In genomic region chr22:39477542-39477941, GRCh38 we compare ENCODE assay signal across 28 cellular contexts. TPM values are rescaled to one million over a fixed set of nuclear protein-coding genes. Genes with fewer than 3 reads are reported as not detected.
"Had no signal": no experiment of that assay in that cellular context is flagged by ENCODE, and none has a peak within 500 bp of the region (broad histone marks: within the 10 kb centered on the region; RNA-seq: fewer than 3 reads in every experiment).

No MANE protein-coding gene starts in this region.

- H3K27me3 ChIP-seq: esophagus squamous epithelium, gastrocnemius medialis, heart right ventricle, left lung had no signal

- H3K4me3 ChIP-seq: coronary artery, esophagus squamous epithelium, gastrocnemius medialis, heart right ventricle, left lung, lower lobe of right lung, mucosa of descending colon had no signal

- H3K36me3 ChIP-seq: esophagus squamous epithelium, gastrocnemius medialis, left lung, lower lobe of right lung had no signal

- ATAC-seq: effector memory CD8-positive, alpha-beta T cell; gastrocnemius medialis; left lung; left ventricle myocardium superior; lower lobe of right lung; mucosa of descending colon had no signal

- H3K9me3 ChIP-seq: esophagus squamous epithelium, gastrocnemius medialis, heart right ventricle, left lung, lower lobe of right lung, mucosa of descending colon had no signal

- H3K27ac ChIP-seq: coronary artery, epithelial cell of prostate, esophagus squamous epithelium, gastrocnemius medialis, left lung, lower lobe of right lung had no signal

- DNase-seq: effector CD8-positive, alpha-beta T cell; effector memory CD8-positive, alpha-beta T cell; endodermal cell; erythroblast; esophagus squamous epithelium; foreskin fibroblast; foreskin melanocyte; gastrocnemius medialis; glutamatergic neuron; head of caudate nucleus; heart right ventricle; hippocampal formation; left cardiac atrium; left lung; left ventricle myocardium superior; lower lobe of right lung; mesenchymal stem cell; mucosa of descending colon; naive B cell had no signal

- FAIRE-seq: colon, endometrium, islet of Langerhans, keratinocyte had no signal

RNA-seq across cellular contexts. Expression of gene MGAT3, which starts 20.7 kb away (rescaled TPM):
- total RNA-seq: dermis microvascular lymphatic vessel endothelial cell, lung microvascular endothelial cell, myocyte had no signal
- polyA plus RNA-seq: keratinocyte had no signal
